28 cellular contexts compared by ENCODE assay signal in the genomic region with DNA sequence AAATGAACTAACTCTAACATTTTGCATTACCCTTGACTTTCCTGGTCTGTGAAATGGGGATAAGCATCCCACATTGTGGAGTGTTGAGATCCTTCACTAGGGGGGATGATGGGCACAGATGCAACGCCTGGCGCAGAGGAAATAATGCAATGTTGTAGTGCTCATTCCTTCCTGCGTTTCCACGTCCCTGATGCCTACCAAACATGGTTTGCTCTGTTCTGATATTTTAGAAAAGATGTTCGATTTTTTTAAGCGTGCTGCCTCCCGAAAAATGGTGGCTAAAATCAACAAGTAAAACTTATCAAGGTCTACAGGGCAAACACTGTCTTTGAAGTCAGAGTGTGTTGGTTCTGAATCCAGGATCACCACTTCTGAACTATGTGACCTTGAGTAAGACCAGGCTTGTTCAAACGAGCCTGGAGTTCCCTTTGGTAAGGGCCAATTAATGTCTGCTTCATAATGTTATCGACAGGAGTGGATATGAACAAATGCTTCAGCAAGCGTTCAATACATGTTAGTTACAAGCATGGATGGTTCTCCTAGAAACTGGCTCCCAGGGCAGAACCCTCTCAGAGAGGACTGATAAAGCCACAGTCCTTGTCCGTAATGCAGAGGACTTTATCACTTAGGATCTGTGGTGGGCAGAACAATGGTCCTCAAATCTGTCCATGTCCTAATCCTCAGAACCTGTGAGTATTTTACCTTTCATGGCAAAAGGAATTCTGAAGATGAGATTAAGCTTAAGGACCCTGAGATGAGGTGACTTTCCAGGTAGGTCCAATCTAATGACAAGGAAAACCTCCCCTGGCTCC.
"Had no signal": no experiment of that assay in that cellular context is flagged by ENCODE, and none has a peak within 500 bp of the region (broad histone marks: within the 10 kb centered on the region; RNA-seq: fewer than 3 reads in every experiment).

No MANE protein-coding gene starts in this region.

- H3K27me3 ChIP-seq: esophagus muscularis mucosa, foreskin keratinocyte, gastrocnemius medialis, heart left ventricle had no signal

- DNase-seq: activated CD4-positive, alpha-beta memory T cell treated with anti-CD3 and anti-CD28 coated beads, Interleukin-2, amount 10 ng/mL, durations not matched to agents 7 days and 5 days; activated CD4-positive, alpha-beta T cell treated with anti-CD3 and anti-CD28 coated beads for 36 hours; activated CD4-positive, alpha-beta T cell treated with anti-CD3 and anti-CD28 coated beads, Interleukin-2, amount 10 ng/mL, durations not matched to agents 24 days and 14 days; activated CD4-positive, CD25-positive, alpha-beta regulatory T cell; activated CD4-positive, CD25-positive, alpha-beta regulatory T cell treated with anti-CD3 and anti-CD28 coated beads, Interleukin-2, amount 50 U/mL, for 72 hours; activated CD8-positive, alpha-beta memory T cell treated with anti-CD3 and anti-CD28 coated beads, Interleukin-2, amount 50 U/mL, for 48 hours; activated gamma-delta T cell; activated naive CD4-positive, alpha-beta T cell; activated naive CD4-positive, alpha-beta T cell treated with anti-CD3 and anti-CD28 coated beads, Interleukin-2, amount 10 ng/mL, durations not matched to agents 7 days and 5 days; activated naive CD8-positive, alpha-beta T cell treated with anti-CD3 and anti-CD28 coated beads, Interleukin-2, amount 10 ng/mL, durations not matched to agents 7 days and 5 days; activated T-cell treated with anti-CD3 and anti-CD28 coated beads for 4 hours; activated T-cell treated with anti-CD3 and anti-CD28 coated beads, Interleukin-2, amount 50 U/mL, for 24 hours; activated T-cell treated with anti-CD3 and anti-CD28 coated beads, Interleukin-2, amount 50 U/mL, for 72 hours; amniotic stem cell; anterior cingulate cortex; caudate nucleus; effector CD8-positive, alpha-beta T cell; erythroblast; foreskin keratinocyte; gastrocnemius medialis; glutamatergic neuron; heart left ventricle; T-helper 1 cell; T-helper 17 cell had no signal

- H3K9me3 Mint-ChIP-seq: activated CD4-positive, alpha-beta memory T cell treated with anti-CD3 and anti-CD28 coated beads, Interleukin-2, amount 10 ng/mL, durations not matched to agents 7 days and 5 days; activated CD4-positive, alpha-beta T cell treated with anti-CD3 and anti-CD28 coated beads, Interleukin-2, amount 10 ng/mL, durations not matched to agents 24 days and 14 days; activated naive CD4-positive, alpha-beta T cell treated with anti-CD3 and anti-CD28 coated beads, Interleukin-2, amount 10 ng/mL, durations not matched to agents 7 days and 5 days; activated naive CD4-positive, alpha-beta T cell treated with anti-CD3 and anti-CD28 coated beads, Interleukin-2, amount 50 U/mL, for 72 hours; activated naive CD8-positive, alpha-beta T cell treated with anti-CD3 and anti-CD28 coated beads, Interleukin-2, amount 10 ng/mL, durations not matched to agents 7 days and 5 days; activated T-cell treated with anti-CD3 and anti-CD28 coated beads, Interleukin-2, amount 50 U/mL, for 24 hours; activated T-cell treated with anti-CD3 and anti-CD28 coated beads, Interleukin-2, amount 50 U/mL, for 72 hours had no signal

- ATAC-seq: activated CD4-positive, alpha-beta T cell treated with anti-CD3 and anti-CD28 coated beads for 36 hours; activated naive CD4-positive, alpha-beta T cell treated with anti-CD3 and anti-CD28 coated beads, Interleukin-2, amount 50 U/mL, for 72 hours; activated T-cell treated with anti-CD3 and anti-CD28 coated beads, Interleukin-2, amount 50 U/mL, for 72 hours; foreskin keratinocyte; gastrocnemius medialis; heart left ventricle; T-helper 17 cell had no signal

- H3K4me3 Mint-ChIP-seq: activated CD4-positive, alpha-beta memory T cell treated with anti-CD3 and anti-CD28 coated beads, Interleukin-2, amount 10 ng/mL, durations not matched to agents 7 days and 5 days; activated CD4-positive, alpha-beta T cell treated with anti-CD3 and anti-CD28 coated beads for 36 hours; activated CD4-positive, alpha-beta T cell treated with anti-CD3 and anti-CD28 coated beads, Interleukin-2, amount 10 ng/mL, durations not matched to agents 24 days and 14 days; activated naive CD4-positive, alpha-beta T cell treated with anti-CD3 and anti-CD28 coated beads, Interleukin-2, amount 10 ng/mL, durations not matched to agents 7 days and 5 days; activated naive CD8-positive, alpha-beta T cell treated with anti-CD3 and anti-CD28 coated beads, Interleukin-2, amount 10 ng/mL, durations not matched to agents 7 days and 5 days; activated T-cell treated with anti-CD3 and anti-CD28 coated beads, Interleukin-2, amount 50 U/mL, for 24 hours; activated T-cell treated with anti-CD3 and anti-CD28 coated beads, Interleukin-2, amount 50 U/mL, for 72 hours; T-helper 17 cell had no signal

- FAIRE-seq: astrocyte, colon had no signal

- H3K27me3 Mint-ChIP-seq: activated CD4-positive, alpha-beta memory T cell treated with anti-CD3 and anti-CD28 coated beads, Interleukin-2, amount 10 ng/mL, durations not matched to agents 7 days and 5 days; activated CD4-positive, alpha-beta T cell treated with anti-CD3 and anti-CD28 coated beads for 36 hours; activated naive CD4-positive, alpha-beta T cell treated with anti-CD3 and anti-CD28 coated beads, Interleukin-2, amount 10 ng/mL, durations not matched to agents 7 days and 5 days; activated naive CD8-positive, alpha-beta T cell treated with anti-CD3 and anti-CD28 coated beads, Interleukin-2, amount 10 ng/mL, durations not matched to agents 7 days and 5 days; activated T-cell treated with anti-CD3 and anti-CD28 coated beads, Interleukin-2, amount 50 U/mL, for 24 hours had no signal

- H3K4me1 ChIP-seq: foreskin keratinocyte, heart left ventricle had no signal

- H3K36me3 ChIP-seq: gastrocnemius medialis, heart left ventricle had no signal

- H3K9me3 ChIP-seq: esophagus muscularis mucosa, gastrocnemius medialis had no signal

- H3K4me3 ChIP-seq: esophagus muscularis mucosa, gastrocnemius medialis, heart left ventricle had no signal

- H3K27ac ChIP-seq: esophagus muscularis mucosa, foreskin keratinocyte, gastrocnemius medialis had no signal

- H3K36me3 Mint-ChIP-seq: activated naive CD4-positive, alpha-beta T cell treated with anti-CD3 and anti-CD28 coated beads, Interleukin-2, amount 10 ng/mL, durations not matched to agents 7 days and 5 days; activated naive CD4-positive, alpha-beta T cell treated with anti-CD3 and anti-CD28 coated beads, Interleukin-2, amount 50 U/mL, for 72 hours; activated naive CD8-positive, alpha-beta T cell treated with anti-CD3 and anti-CD28 coated beads, Interleukin-2, amount 10 ng/mL, durations not matched to agents 7 days and 5 days had no signal

- H3K27ac Mint-ChIP-seq: activated CD4-positive, alpha-beta memory T cell treated with anti-CD3 and anti-CD28 coated beads, Interleukin-2, amount 10 ng/mL, durations not matched to agents 7 days and 5 days; activated CD4-positive, alpha-beta T cell treated with anti-CD3 and anti-CD28 coated beads for 36 hours; activated CD4-positive, alpha-beta T cell treated with anti-CD3 and anti-CD28 coated beads, Interleukin-2, amount 10 ng/mL, durations not matched to agents 24 days and 14 days; activated naive CD4-positive, alpha-beta T cell treated with anti-CD3 and anti-CD28 coated beads, Interleukin-2, amount 10 ng/mL, durations not matched to agents 7 days and 5 days; activated naive CD4-positive, alpha-beta T cell treated with anti-CD3 and anti-CD28 coated beads, Interleukin-2, amount 50 U/mL, for 72 hours; activated naive CD8-positive, alpha-beta T cell treated with anti-CD3 and anti-CD28 coated beads, Interleukin-2, amount 10 ng/mL, durations not matched to agents 7 days and 5 days; activated T-cell treated with anti-CD3 and anti-CD28 coated beads, Interleukin-2, amount 50 U/mL, for 24 hours; activated T-cell treated with anti-CD3 and anti-CD28 coated beads, Interleukin-2, amount 50 U/mL, for 72 hours had no signal
